ENCODE assay signal across 19 cellular contexts in the genomic region with DNA sequence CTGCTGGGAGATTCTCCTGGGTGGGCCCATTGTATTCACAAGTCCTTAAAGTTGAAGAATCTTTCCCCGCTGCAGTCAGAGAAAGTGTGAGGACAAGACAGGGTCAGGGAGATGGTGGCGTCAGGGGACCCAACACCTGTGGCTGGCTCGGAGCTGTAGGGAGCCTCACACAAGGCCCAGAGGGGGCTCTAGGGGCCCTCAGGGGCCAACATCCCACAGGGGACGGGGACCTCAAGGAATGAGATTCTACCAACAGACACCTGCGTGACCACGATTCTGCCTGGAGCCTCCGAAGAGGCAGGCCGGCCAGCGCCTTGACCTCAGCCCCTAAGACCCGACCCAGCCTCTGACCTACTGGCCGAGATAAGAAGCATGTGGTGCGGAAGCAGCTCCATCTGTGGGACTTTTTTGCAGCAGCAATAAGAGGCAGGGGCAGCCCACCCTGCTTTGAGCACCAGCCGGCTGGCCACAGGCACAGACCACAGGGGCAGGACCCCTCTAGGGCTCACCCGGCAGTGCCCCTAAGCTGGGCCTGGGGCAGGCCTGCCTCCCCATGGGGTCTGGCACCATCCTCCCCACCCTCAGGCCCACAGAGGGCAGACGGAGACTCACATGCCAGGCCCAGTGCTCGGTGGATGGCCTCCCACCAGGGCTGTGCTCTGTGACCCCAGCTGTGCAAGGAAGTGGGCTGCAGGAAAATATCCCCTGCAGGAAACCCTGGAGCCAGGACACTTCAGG. TPM values are rescaled to one million over a fixed set of nuclear protein-coding genes. Genes with fewer than 3 reads are reported as not detected.
A peak's percentile ranks its signal among the peaks of the same experiment; 100 is the strongest.
DNase-seq lines count a peak whose midpoint lies in the region; ATAC-seq, FAIRE-seq and TF ChIP-seq lines count a peak whose summit lies in the region.
"Had no signal": no experiment of that assay in that cellular context is flagged by ENCODE, and none has a peak within 500 bp of the region (broad histone marks: within the 10 kb centered on the region; RNA-seq: fewer than 3 reads in every experiment).

No MANE protein-coding gene starts in this region.

- POLR2A ChIA-PET in activated B cell treated with CpG ODN at 0.5 μM for 24 hours (lab: Charles Lee), result no interaction called here

- DNase-seq in GM12891 (ENCODE audit: insufficient read length, low spot score), result peak; percentile 21
- peak; percentile 6 for DNase-seq in activated B cell treated with CpG ODN at 0.5 μM for 24 hours
- DNase-seq in immature natural killer cell, result no peak
- DNase-seq in stimulated activated effector memory CD8-positive, alpha-beta T cell treated with anti-CD3 and anti-CD28 coated beads, Interleukin-12 subunit alpha, Interleukin-12 subunit beta, amount 100 ng/mL, for 72 hours (ENCODE audit: low spot score in 2 of 2), result peak in 1 of 2 donors; percentile 46
- no peak for DNase-seq in islet precursor cell
- no peak for DNase-seq in NCI-H1092 (lab: John Stamatoyannopoulos, UW)
- DNase-seq: COR-L47, EL, mesenchymal stem cell, NCI-H1436, NCI-H526 treated with DMSO at 0.1 percent for 48 hours, SIG-M5, WERI-Rb-1 had no signal

- H3K4me3 Mint-ChIP-seq in activated B cell treated with CpG ODN at 0.5 μM for 24 hours (no peak overlapping the region), immature natural killer cell (peak overlapping the region in 2 of 5 donors; percentile 10 to 32)
- no peak overlapping the region for H3K4me3 Mint-ChIP-seq in stimulated activated effector memory CD8-positive, alpha-beta T cell treated with anti-CD3 and anti-CD28 coated beads, Interleukin-12 subunit alpha, Interleukin-12 subunit beta, amount 100 ng/mL, for 72 hours
- H3K4me3 Mint-ChIP-seq: activated naive CD8-positive, alpha-beta T cell; activated T-cell treated with anti-CD3 and anti-CD28 coated beads, Interleukin-2, amount 50 U/mL, for 72 hours; natural killer cell treated with Interleukin-12 subunit alpha and Interleukin-12 subunit beta and Interleukin-15 and Interleukin-18, amount 100 ng/mL, for 72 hours; T-helper 1 cell treated with Interleukin-12 subunit alpha and Interleukin-12 subunit beta and Interleukin-4 antibody, amounts not matched to agents 30 μg/mL and 1 μg/mL, for 36 hours had no signal

- no peak for TF ChIP-seq POLR2A in GM12891 (IDR thresholded peaks at IDR 0.05; ENCODE audit: low read depth, low read length)

- no peak for ATAC-seq in activated B cell treated with CpG ODN at 0.5 μM for 24 hours (ENCODE audit: low read depth)
- ATAC-seq in stimulated activated effector memory CD8-positive, alpha-beta T cell treated with anti-CD3 and anti-CD28 coated beads, Interleukin-12 subunit alpha, Interleukin-12 subunit beta, amount 100 ng/mL, for 72 hours, result no peak
- ATAC-seq in HG02588 (IDR thresholded peaks at IDR 0.05; ENCODE audit: unreplicated experiment), result no peak
- ATAC-seq: psoas muscle had no signal

- H3K27me3 Mint-ChIP-seq in activated B cell treated with CpG ODN at 0.5 μM for 24 hours (peaks cover 7% of the 10 kb centered on the region), immature natural killer cell (ENCODE audit: low read depth in 3 of 3) (peaks cover 0 to 2% (median 2%) of the 10 kb centered on the region in 3 donors)

- CTCF ChIA-PET in activated B cell treated with CpG ODN at 0.5 μM for 24 hours (lab: Charles Lee), result no interaction called here

- H3K9me3 Mint-ChIP-seq in activated B cell treated with CpG ODN at 0.5 μM for 24 hours (no peaks in the 10 kb centered on the region), immature natural killer cell (no peaks in the 10 kb centered on the region)
- no peaks in the 10 kb centered on the region for H3K9me3 Mint-ChIP-seq in stimulated activated effector memory CD8-positive, alpha-beta T cell treated with anti-CD3 and anti-CD28 coated beads, Interleukin-12 subunit alpha, Interleukin-12 subunit beta, amount 100 ng/mL, for 72 hours
- H3K9me3 Mint-ChIP-seq: activated T-cell treated with anti-CD3 and anti-CD28 coated beads, Interleukin-2, amount 50 U/mL, for 72 hours; natural killer cell treated with Interleukin-12 subunit alpha and Interleukin-12 subunit beta and Interleukin-15 and Interleukin-18, amount 100 ng/mL, for 72 hours; T-helper 1 cell treated with Interleukin-12 subunit alpha and Interleukin-12 subunit beta and Interleukin-4 antibody, amounts not matched to agents 30 μg/mL and 1 μg/mL, for 36 hours had no signal

- intact Hi-C loops in activated B cell treated with CpG ODN at 0.5 μM for 24 hours (cut with micrococcal nuclease), result no loop called here

- no peak for TF ChIP-seq CTCF in activated B cell treated with CpG ODN at 0.5 μM for 24 hours (IDR thresholded peaks at IDR 0.05)

- no peaks in the 10 kb centered on the region for H3K36me3 Mint-ChIP-seq in activated B cell treated with CpG ODN at 0.5 μM for 24 hours (ENCODE audit: low read depth)
- H3K36me3 Mint-ChIP-seq in immature natural killer cell, result no peaks in the 10 kb centered on the region
- H3K36me3 Mint-ChIP-seq in stimulated activated effector memory CD8-positive, alpha-beta T cell treated with anti-CD3 and anti-CD28 coated beads, Interleukin-12 subunit alpha, Interleukin-12 subunit beta, amount 100 ng/mL, for 72 hours, result no peaks in the 10 kb centered on the region
- H3K36me3 Mint-ChIP-seq: activated naive CD8-positive, alpha-beta T cell; natural killer cell treated with Interleukin-12 subunit alpha and Interleukin-12 subunit beta and Interleukin-15 and Interleukin-18, amount 100 ng/mL, for 72 hours had no signal

- no peak for FAIRE-seq in GM12891 (lab: Jason Lieb, UNC)

- H3K4me1 Mint-ChIP-seq in activated B cell treated with CpG ODN at 0.5 μM for 24 hours (no peaks in the 10 kb centered on the region), immature natural killer cell (peaks cover 36 to 46% of the 10 kb centered on the region in 2 donors)
- H3K4me1 Mint-ChIP-seq in stimulated activated effector memory CD8-positive, alpha-beta T cell treated with anti-CD3 and anti-CD28 coated beads, Interleukin-12 subunit alpha, Interleukin-12 subunit beta, amount 100 ng/mL, for 72 hours, result peaks cover 58% of the 10 kb centered on the region

- H3K27ac Mint-ChIP-seq in activated B cell treated with CpG ODN at 0.5 μM for 24 hours, result no peak overlapping the region
- peak overlapping the region; percentile 39 to 61 (median 48) for H3K27ac Mint-ChIP-seq in immature natural killer cell
- H3K27ac Mint-ChIP-seq in stimulated activated effector memory CD8-positive, alpha-beta T cell treated with anti-CD3 and anti-CD28 coated beads, Interleukin-12 subunit alpha, Interleukin-12 subunit beta, amount 100 ng/mL, for 72 hours, result peak overlapping the region; percentile 88
- H3K27ac Mint-ChIP-seq: activated naive CD8-positive, alpha-beta T cell; activated T-cell treated with anti-CD3 and anti-CD28 coated beads, Interleukin-2, amount 50 U/mL, for 72 hours; natural killer cell treated with Interleukin-12 subunit alpha and Interleukin-12 subunit beta and Interleukin-15 and Interleukin-18, amount 100 ng/mL, for 72 hours; T-helper 1 cell treated with Interleukin-12 subunit alpha and Interleukin-12 subunit beta and Interleukin-4 antibody, amounts not matched to agents 30 μg/mL and 1 μg/mL, for 36 hours had no signal

TF ChIP-seq in GM12891, 5 proteins besides CTCF, POLR2A, EP300 and RAD21:
- TF ChIP-seq PAX5 (IDR thresholded peaks at IDR 0.05; ENCODE audit: insufficient read depth, low read length, severe bottlenecking) (no peak), POLR2AphosphoS5 (IDR thresholded peaks at IDR 0.05; ENCODE audit: low read depth, low read length) (no peak), TAF1 (IDR thresholded peaks at IDR 0.05; ENCODE audit: low read depth, low read length) (no peak), SPI1 (IDR thresholded peaks at IDR 0.05; ENCODE audit: low read depth, low read length) (no peak), POU2F2 (IDR thresholded peaks at IDR 0.05; ENCODE audit: low read depth, low read length) (no peak)

RNA-seq across cellular contexts. Expression of gene RASGEF1A, which starts 13.2 kb away (rescaled TPM):
- 0.50 TPM for polyA plus RNA-seq in GM12891 (2012; ENCODE audit: low read depth, missing spikeins)
- 1.7 and 1.8 TPM in 2 replicates for total RNA-seq in activated B cell treated with CpG ODN at 0.5 μM for 24 hours
- polyA plus RNA-seq in immature natural killer cell, result 10 to 100 TPM in 1 of 3 donors, 1 to 10 TPM in 2; 4.4 to 11.6 (median 5.6) TPM

Comparison
In these comparisons a context has a peak if more than half of its experiments do, and no peak if none do; other contexts are left out.
1. DNase-seq: peak in GM12891 (single experiment) and activated B cell treated with CpG ODN at 0.5 μM for 24 hours (single experiment); none in immature natural killer cell (0 of 3), islet precursor cell (single experiment) and NCI-H1092 (single experiment).